24 cellular contexts compared by ENCODE assay signal in genomic region chr2:51866361-51866760, GRCh38.
"Had no signal": no experiment of that assay in that cellular context is flagged by ENCODE, and none has a peak within 500 bp of the region (broad histone marks: within the 10 kb centered on the region; RNA-seq: fewer than 3 reads in every experiment).

No MANE protein-coding gene starts in this region.

- H3K9me3 ChIP-seq: ascending aorta, gastroesophageal sphincter, mucosa of descending colon, right lobe of liver, thyroid gland had no signal

- DNase-seq: activated CD4-positive, alpha-beta T cell treated with anti-CD3 and anti-CD28 coated beads, Interleukin-2, amount 10 ng/mL, durations not matched to agents 7 days and 5 days; activated CD8-positive, alpha-beta memory T cell treated with anti-CD3 and anti-CD28 coated beads, Interleukin-2, amount 50 U/mL, for 4 hours; activated naive CD4-positive, alpha-beta T cell treated with anti-CD3 and anti-CD28 coated beads, Interleukin-2, amount 10 ng/mL, durations not matched to agents 7 days and 5 days; activated naive CD8-positive, alpha-beta T cell treated with anti-CD3 and anti-CD28 coated beads, Interleukin-2, amount 50 U/mL, for 24 hours; activated T-cell treated with anti-CD3 and anti-CD28 coated beads, Interleukin-2, amount 50 U/mL, for 4 hours; dermis blood vessel endothelial cell; effector memory CD4-positive, alpha-beta T cell; heart right ventricle; kidney glomerular epithelial cell; left ventricle myocardium inferior; mucosa of descending colon; naive B cell; right lobe of liver; spleen; stimulated activated CD8-positive, alpha-beta memory T cell treated with anti-CD3 and anti-CD28 coated beads, Interleukin-4, amount 100 ng/mL, for 48 hours; stimulated activated naive CD4-positive, alpha-beta T cell; T-helper 1 cell; T-helper 9 cell; thyroid gland had no signal

- ATAC-seq: activated CD4-positive, CD25-positive, alpha-beta regulatory T cell treated with anti-CD3 and anti-CD28 coated beads, Interleukin-2, amount 50 U/mL, for 24 hours; activated naive CD8-positive, alpha-beta T cell treated with anti-CD3 and anti-CD28 coated beads, Interleukin-2, amount 50 U/mL, for 24 hours; activated T-cell treated with anti-CD3 and anti-CD28 coated beads, Interleukin-2, amount 50 U/mL, for 4 hours; gastroesophageal sphincter; heart right ventricle; mucosa of descending colon; right lobe of liver had no signal

- H3K27me3 ChIP-seq: ascending aorta, cardiac muscle cell, gastroesophageal sphincter, heart right ventricle, neural progenitor cell, right lobe of liver, spleen, thyroid gland had no signal

- H3K36me3 ChIP-seq: ascending aorta, cardiac muscle cell, gastroesophageal sphincter, heart right ventricle, left ventricle myocardium inferior, neural progenitor cell, right lobe of liver, spleen, thyroid gland had no signal

- H3K27ac ChIP-seq: ascending aorta, cardiac muscle cell, gastroesophageal sphincter, heart right ventricle, left ventricle myocardium inferior, neural progenitor cell, right lobe of liver, spleen, thyroid gland had no signal

- H3K4me3 ChIP-seq: ascending aorta, cardiac muscle cell, gastroesophageal sphincter, heart right ventricle, left ventricle myocardium inferior, mucosa of descending colon, neural progenitor cell, right lobe of liver, spleen, thyroid gland had no signal
